Comparison of ENCODE assay signal across 8 cellular contexts in the genomic region with DNA sequence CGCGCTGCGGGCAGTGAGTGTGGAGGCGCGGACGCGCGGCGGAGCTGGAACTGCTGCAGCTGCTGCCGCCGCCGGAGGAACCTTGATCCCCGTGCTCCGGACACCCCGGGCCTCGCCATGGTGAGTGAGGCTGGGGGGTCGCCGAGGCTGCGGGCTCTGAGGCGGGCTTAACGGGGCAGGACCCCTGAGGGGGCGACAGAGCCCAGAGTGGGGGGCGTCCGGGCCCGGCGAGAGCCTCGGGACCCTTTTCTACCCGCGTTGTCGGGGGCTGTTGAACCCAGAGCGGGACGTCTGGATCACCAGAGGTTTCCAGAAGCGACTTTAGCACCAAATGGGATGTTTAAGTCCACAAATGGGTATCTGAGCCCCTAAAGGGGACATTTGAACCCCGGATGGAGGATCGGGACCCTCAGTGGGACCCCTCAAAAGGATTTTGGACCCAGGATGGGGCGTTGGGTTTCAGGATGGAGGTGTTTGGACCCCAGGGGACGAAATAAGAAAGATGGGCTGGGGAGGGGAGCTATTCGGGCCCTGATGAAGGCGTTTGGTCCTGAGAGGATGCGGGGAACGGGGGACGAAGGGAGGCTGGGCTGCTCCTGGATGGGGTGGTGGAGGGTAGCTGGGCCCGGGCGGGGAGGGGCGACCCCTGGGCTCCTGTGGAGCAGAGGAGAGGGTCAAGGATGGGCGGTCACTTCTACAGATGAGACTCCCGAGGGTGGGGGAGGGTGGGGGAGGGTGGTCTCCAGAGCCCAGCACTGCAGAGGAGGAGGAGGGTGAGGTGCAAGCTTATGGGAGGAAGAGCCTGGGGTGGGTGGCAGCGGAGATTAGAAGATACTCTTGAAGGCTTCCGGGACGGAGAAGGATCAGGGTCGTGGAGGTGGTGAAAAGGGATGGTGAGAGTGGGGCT. TPM values are rescaled to one million over a fixed set of nuclear protein-coding genes. Genes with fewer than 3 reads are reported as not detected.
DNase-seq lines count a peak whose midpoint lies in the region; ATAC-seq and TF ChIP-seq lines count a peak whose summit lies in the region.

CALM3 (plus strand) TSS at position 13 of the 907 bp plus-strand sequence; CDS start at position 118, 105 bp downstream.

- peaks cover 59% of the 10 kb centered on the region for H3K4me1 Mint-ChIP-seq in activated naive CD4-positive, alpha-beta T cell treated with anti-CD3 and anti-CD28 coated beads, Interleukin-2, amount 50 U/mL, for 24 hours
- H3K4me1 Mint-ChIP-seq in T-helper 17 cell: peaks cover 29% of the 10 kb centered on the region

- peaks cover 18% of the 10 kb centered on the region for H3K36me3 ChIP-seq in neutrophil

- H3K4me1 ChIP-seq in neutrophil (ENCODE audit: control insufficient read depth in 1 of 2, insufficient read depth in 1 of 2, low read depth in 1 of 2, low read length in 1 of 2): peaks cover 29 to 30% of the 10 kb centered on the region in 2 experiments

- no peaks in the 10 kb centered on the region for H3K27me3 Mint-ChIP-seq in activated naive CD4-positive, alpha-beta T cell treated with anti-CD3 and anti-CD28 coated beads, Interleukin-2, amount 50 U/mL, for 24 hours
- H3K27me3 Mint-ChIP-seq in T-helper 17 cell: no peaks in the 10 kb centered on the region

- H3K27ac ChIP-seq in neutrophil: peak within 1 kb of the TSS; percentile 100

- H3K27me3 ChIP-seq in neutrophil: peaks cover 3% of the 10 kb centered on the region

- peaks cover 2% of the 10 kb centered on the region for H3K36me3 Mint-ChIP-seq in activated naive CD4-positive, alpha-beta T cell treated with anti-CD3 and anti-CD28 coated beads, Interleukin-2, amount 50 U/mL, for 24 hours
- peaks cover 7% of the 10 kb centered on the region for H3K36me3 Mint-ChIP-seq in T-helper 17 cell (ENCODE audit: low read depth)

- H3K9me3 Mint-ChIP-seq in activated naive CD4-positive, alpha-beta T cell treated with anti-CD3 and anti-CD28 coated beads, Interleukin-2, amount 50 U/mL, for 24 hours: peaks cover 8% of the 10 kb centered on the region

- no peak for ATAC-seq in T-helper 17 cell
- no peak for ATAC-seq in GM21390 (IDR thresholded peaks at IDR 0.05; ENCODE audit: unreplicated experiment)

- H3K9me3 ChIP-seq in T-helper 17 cell (ENCODE audit: control insufficient read depth, low read length, poor library complexity, severe bottlenecking) (no peaks in the 10 kb centered on the region), neutrophil (no peaks in the 10 kb centered on the region)

- H3K27ac Mint-ChIP-seq in activated naive CD4-positive, alpha-beta T cell treated with anti-CD3 and anti-CD28 coated beads, Interleukin-2, amount 50 U/mL, for 24 hours: peak within 1 kb of the TSS; percentile 100
- H3K27ac Mint-ChIP-seq in T-helper 17 cell: peak within 1 kb of the TSS; percentile 99

- peak within 1 kb of the TSS; percentile 97 for H3K4me3 ChIP-seq in fibroblast of villous mesenchyme (ENCODE audit: low read depth, low read length)
- peak within 1 kb of the TSS; percentile 98 to 100 for H3K4me3 ChIP-seq in neutrophil (ENCODE audit: low read depth in 1 of 2, low read length in 1 of 2)

- TF ChIP-seq CTCF in fibroblast of villous mesenchyme (IDR thresholded peaks at IDR 0.05; ENCODE audit: insufficient read depth, low read depth, low read length) (no peak), neutrophil (IDR thresholded peaks at IDR 0.05) (no peak)

- DNase-seq in activated naive CD4-positive, alpha-beta T cell (lab: John Stamatoyannopoulos, UW): no peak
- DNase-seq in T-helper 17 cell (no peak), fibroblast of villous mesenchyme (ENCODE audit: low read depth) (no peak), CD1c-positive myeloid dendritic cell (ENCODE audit: extremely low spot score) (no peak), OCI-M2 (lab: John Stamatoyannopoulos, UW; ENCODE audit: unreplicated experiment) (no peak)

- H3K4me3 Mint-ChIP-seq in activated naive CD4-positive, alpha-beta T cell treated with anti-CD3 and anti-CD28 coated beads, Interleukin-2, amount 50 U/mL, for 24 hours: peak within 1 kb of the TSS; percentile 97
- H3K4me3 Mint-ChIP-seq in T-helper 17 cell: peak within 1 kb of the TSS; percentile 96

RNA-seq across cellular contexts. Expression of gene CALM3, which starts in this region (rescaled TPM):
- total RNA-seq in T-helper 17 cell (100 to 1,000 TPM; 160 to 236 TPM), fibroblast of villous mesenchyme (124 and 213 TPM in 2 replicates)
